In the genomic region with DNA sequence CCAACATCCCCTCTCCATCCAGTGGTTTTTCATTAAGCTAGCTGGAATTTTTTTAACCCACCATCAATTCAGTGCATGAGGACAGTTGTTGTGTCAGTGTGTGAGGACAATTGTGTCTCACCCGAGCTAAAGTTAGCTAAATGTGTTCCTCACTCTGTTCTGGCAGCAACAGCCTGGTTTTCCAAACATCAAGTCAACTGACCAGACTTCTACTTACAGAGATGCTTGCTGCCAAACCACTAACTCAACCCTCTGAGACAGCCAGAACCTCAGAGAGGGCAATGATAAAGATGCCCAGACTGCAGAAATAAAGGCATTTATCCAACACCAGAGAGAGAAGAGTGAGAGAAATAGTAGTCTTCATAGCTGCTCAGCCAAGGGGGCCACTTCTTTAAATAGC, we compare ENCODE assay signal across 22 cellular contexts. TPM values are rescaled to one million over a fixed set of nuclear protein-coding genes. Genes with fewer than 3 reads are reported as not detected.
DNase-seq lines count a peak whose midpoint lies in the region; ATAC-seq and TF ChIP-seq lines count a peak whose summit lies in the region.
"Had no signal": no experiment of that assay in that cellular context is flagged by ENCODE, and none has a peak within 500 bp of the region (broad histone marks: within the 10 kb centered on the region; RNA-seq: fewer than 3 reads in every experiment).

No MANE protein-coding gene starts in this region.

- intact Hi-C loops in sciatic nerve (cut with DNase I): no loop called here

- ATAC-seq in sciatic nerve: peak; percentile 17
- ATAC-seq in T-helper 17 cell: no peak
- ATAC-seq: HCT116 had no signal

- H3K27me3 Mint-ChIP-seq in HFFc6 (ENCODE audit: insufficient read depth) (no peaks in the 10 kb centered on the region; the same call in 1 of the 2 replicates), T-helper 17 cell (peaks cover 70% of the 10 kb centered on the region)

- H3K4me3 ChIP-seq in AG10803 (ENCODE audit: low read length): no peak overlapping the region
- H3K4me3 ChIP-seq in brain microvascular endothelial cell (ENCODE audit: low read depth, low read length): no peak overlapping the region
- H3K4me3 ChIP-seq: BLaER1 treated with 17β-estradiol and CSF1 and Interleukin-3, amounts not matched to agents 10 nM and 100 nM; Peyer's patch; SJSA1 had no signal

- H3K4me3 Mint-ChIP-seq in HFFc6 (no peak overlapping the region; the same call in 1 of the 2 replicates), T-helper 17 cell (no peak overlapping the region)
- H3K4me3 Mint-ChIP-seq: CD4-positive, alpha-beta memory T cell had no signal

- no peaks in the 10 kb centered on the region for H3K9me3 ChIP-seq in T-helper 17 cell (ENCODE audit: control insufficient read depth, low read length, poor library complexity, severe bottlenecking)
- H3K9me3 ChIP-seq: BLaER1 treated with 17β-estradiol and CSF1 and Interleukin-3, amounts not matched to agents 10 nM and 100 nM; Caco-2; Peyer's patch; SJSA1 had no signal

- no peaks in the 10 kb centered on the region for H3K36me3 ChIP-seq in brain microvascular endothelial cell (replicated peaks)
- H3K36me3 ChIP-seq: BLaER1 treated with 17β-estradiol and CSF1 and Interleukin-3, amounts not matched to agents 10 nM and 100 nM; Peyer's patch had no signal

- H3K27ac ChIP-seq in brain microvascular endothelial cell: no peak overlapping the region
- H3K27ac ChIP-seq: BLaER1 treated with 17β-estradiol and CSF1 and Interleukin-3, amounts not matched to agents 10 nM and 100 nM; Peyer's patch; SJSA1 had no signal

- DNase-seq in AG10803 (ENCODE audit: low read depth) (peak; percentile 74), HFFc6 (no peak), fibroblast of gingiva (ENCODE audit: low read depth) (peak; percentile 62), sciatic nerve (ENCODE audit: low spot score) (no peak), T-helper 17 cell (no peak), brain microvascular endothelial cell (no peak), foreskin melanocyte (no peak)
- DNase-seq in stimulated activated CD4-positive, alpha-beta T cell treated with anti-CD3 and anti-CD28 coated beads, Interleukin-15, amount 100 ng/mL, for 24 hours: no peak
- DNase-seq: Caco-2; CD4-positive, alpha-beta memory T cell; Karpas-422; NCI-H1417; NCI-H1694 treated with DMSO at 0.1 percent for 48 hours; NCI-H2081 treated with DMSO at 0.1 percent for 48 hours; NCI-H446; NCI-H526; Peyer's patch had no signal

- H3K4me1 Mint-ChIP-seq in HFFc6 (ENCODE audit: low read depth): peaks cover 97% of the 10 kb centered on the region
- no peaks in the 10 kb centered on the region for H3K4me1 Mint-ChIP-seq in T-helper 17 cell
- H3K4me1 Mint-ChIP-seq: CD4-positive, alpha-beta memory T cell had no signal

- H3K27ac Mint-ChIP-seq in HFFc6 (peak overlapping the region; percentile 15; the same call in 1 of the 2 replicates), T-helper 17 cell (no peak overlapping the region)
- H3K27ac Mint-ChIP-seq: CD4-positive, alpha-beta memory T cell had no signal

- TF ChIP-seq CTCF in AG10803 (conservative IDR thresholded peaks at IDR 0.05; ENCODE audit: low read length): no peak
- no peak for TF ChIP-seq CTCF in HFFc6 (IDR thresholded peaks at IDR 0.05)
- no peak for TF ChIP-seq CTCF in brain microvascular endothelial cell (IDR thresholded peaks at IDR 0.05; ENCODE audit: low read depth, low read length, missing control alignments)

- H3K27me3 ChIP-seq in brain microvascular endothelial cell (replicated peaks): no peaks in the 10 kb centered on the region
- H3K27me3 ChIP-seq: Peyer's patch, SJSA1 had no signal

- in situ Hi-C loops in brain microvascular endothelial cell (cut with HindIII; ENCODE audit: low pct_ligation_motif_present, low sequenced_read_pairs): no loop called here

- H3K36me3 Mint-ChIP-seq in HFFc6 (ENCODE audit: low read depth) (peaks cover 71% of the 10 kb centered on the region), T-helper 17 cell (ENCODE audit: low read depth) (no peaks in the 10 kb centered on the region)
- H3K36me3 Mint-ChIP-seq: CD4-positive, alpha-beta memory T cell had no signal

- H3K9me3 Mint-ChIP-seq in HFFc6: no peaks in the 10 kb centered on the region

RNA-seq across cellular contexts. Expression of a gene that starts 6.7 kb away (rescaled TPM):
- 100 to 1,000 TPM; 151 to 209 (median 191) TPM for total RNA-seq in HFFc6 (2021; fragmentation: NEBNext Ultra II Directional; extraction: Animal tissue kit (Norgen Biotek cat#: 25700))
- total RNA-seq in sciatic nerve (15.6 TPM), T-helper 17 cell (not detected)
- total RNA-seq: CD4-positive, alpha-beta memory T cell; M059J; OCI-LY7 had no signal

Comparison
In these comparisons a context has a peak if more than half of its experiments do, and no peak if none do; other contexts are left out.
1. DNase-seq: peak in AG10803 (single experiment) and fibroblast of gingiva (single experiment); none in HFFc6 (single experiment), sciatic nerve (single experiment), T-helper 17 cell (0 of 3), stimulated activated CD4-positive, alpha-beta T cell treated with anti-CD3 and anti-CD28 coated beads, Interleukin-15, amount 100 ng/mL, for 24 hours (single experiment), brain microvascular endothelial cell (single experiment) and foreskin melanocyte (single experiment).
2. RNA of a gene that starts 6.7 kb away (total RNA-seq): 151 to 209 TPM in HFFc6 and 15.6 TPM in sciatic nerve (single experiment); not detected in T-helper 17 cell; every median in the first group is over 10 times any median in the second.